In genomic region chr3:176927280-176927679, GRCh38 we compare ENCODE assay signal across 1 cellular context.
TF ChIP-seq lines count a peak whose summit lies in the region.

No MANE protein-coding gene starts in this region.

TF ChIP-seq in GM23338, 12 proteins besides CTCF, POLR2A, EP300 and RAD21:
- TF ChIP-seq ZNF462 (CRISPR knock-in tag; IDR thresholded peaks at IDR 0.05) (no peak), CREB1 (CRISPR knock-in tag; IDR thresholded peaks at IDR 0.05; ENCODE audit: low read depth) (no peak), ZNF114 (CRISPR knock-in tag; IDR thresholded peaks at IDR 0.05) (no peak), ETS1 (IDR thresholded peaks at IDR 0.05) (no peak), EZH2phosphoT487 (IDR thresholded peaks at IDR 0.05; ENCODE audit: unreplicated experiment) (no peak), REST (IDR thresholded peaks at IDR 0.05; ENCODE audit: unreplicated experiment) (no peak), STAT1 (IDR thresholded peaks at IDR 0.05; ENCODE audit: unreplicated experiment) (no peak), EZH2 (IDR thresholded peaks at IDR 0.05; ENCODE audit: low read depth, unreplicated experiment) (no peak), NANOG (IDR thresholded peaks at IDR 0.05; ENCODE audit: borderline replicate concordance) (no peak), ZNF331 (CRISPR knock-in tag; IDR thresholded peaks at IDR 0.05; ENCODE audit: low read depth) (no peak), POLR2AphosphoS5 (IDR thresholded peaks at IDR 0.05; ENCODE audit: low read depth) (no peak)
